ENCODE assay signal across 2 cellular contexts in the genomic region with DNA sequence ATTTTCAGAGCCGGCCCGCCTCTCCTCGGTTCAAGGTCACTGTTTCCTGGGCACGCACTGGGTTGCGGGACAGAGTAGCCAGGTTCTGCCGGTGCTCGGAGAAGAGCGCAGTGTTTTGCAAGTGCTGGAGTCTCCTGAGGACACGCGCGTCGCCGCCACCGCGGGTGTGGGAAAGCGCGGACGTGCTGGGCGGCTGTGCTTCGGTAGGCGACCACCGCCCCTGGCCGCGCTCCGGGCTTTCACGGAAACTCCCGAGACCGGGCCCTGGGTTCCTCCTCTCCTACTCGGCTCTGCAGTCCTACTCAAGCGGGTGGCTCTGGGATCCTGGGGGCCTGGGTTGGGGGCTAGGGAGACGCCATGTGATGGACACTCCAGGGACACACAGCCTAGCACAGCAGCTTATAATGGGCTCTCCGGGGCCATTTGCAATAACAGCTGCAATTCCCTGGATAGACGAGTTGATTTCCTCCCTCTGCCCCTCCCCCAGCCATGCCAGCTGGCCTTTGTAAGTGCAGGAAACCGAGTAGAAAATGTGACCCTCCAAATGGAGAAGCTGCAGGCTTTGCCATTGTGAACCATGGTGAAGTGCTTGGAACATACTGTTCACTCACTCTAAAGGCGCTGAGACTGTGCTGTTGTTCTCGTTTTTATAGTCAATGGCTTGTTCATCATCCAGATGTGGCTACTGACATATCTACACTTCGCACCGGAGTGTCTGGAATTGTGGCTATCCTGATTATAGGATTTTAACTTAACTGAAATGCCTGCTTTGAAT.
A peak's percentile ranks its signal among the peaks of the same experiment; 100 is the strongest.
TF ChIP-seq lines count a peak whose summit lies in the region.

No MANE protein-coding gene starts in this region.

TF ChIP-seq in GM12878, 131 proteins besides CTCF, POLR2A, EP300 and RAD21:
- TF ChIP-seq SUZ12 (IDR thresholded peaks at IDR 0.05; ENCODE audit: unreplicated experiment) (peak; percentile 53), ZNF274 (IDR thresholded peaks at IDR 0.05; ENCODE audit: insufficient read depth, insufficient read length) (no peak), YY1 (IDR thresholded peaks at IDR 0.05; ENCODE audit: low read depth, low read length) (no peak), NFYA (IDR thresholded peaks at IDR 0.05; ENCODE audit: borderline replicate concordance, low read depth, low read length) (no peak), NFIC (IDR thresholded peaks at IDR 0.05; ENCODE audit: low read depth, low read length) (no peak), EZH2 (IDR thresholded peaks at IDR 0.05; ENCODE audit: borderline replicate concordance, control insufficient read depth, low read depth, low read length) (0 out of 2 replicates have a peak, but pooled peaks have one; percentile 69), POLR2AphosphoS5 (IDR thresholded peaks at IDR 0.05; ENCODE audit: low read length) (no peak), RBBP5 (conservative IDR thresholded peaks at IDR 0.05) (no peak)
- TF ChIP-seq, protein P1, sequence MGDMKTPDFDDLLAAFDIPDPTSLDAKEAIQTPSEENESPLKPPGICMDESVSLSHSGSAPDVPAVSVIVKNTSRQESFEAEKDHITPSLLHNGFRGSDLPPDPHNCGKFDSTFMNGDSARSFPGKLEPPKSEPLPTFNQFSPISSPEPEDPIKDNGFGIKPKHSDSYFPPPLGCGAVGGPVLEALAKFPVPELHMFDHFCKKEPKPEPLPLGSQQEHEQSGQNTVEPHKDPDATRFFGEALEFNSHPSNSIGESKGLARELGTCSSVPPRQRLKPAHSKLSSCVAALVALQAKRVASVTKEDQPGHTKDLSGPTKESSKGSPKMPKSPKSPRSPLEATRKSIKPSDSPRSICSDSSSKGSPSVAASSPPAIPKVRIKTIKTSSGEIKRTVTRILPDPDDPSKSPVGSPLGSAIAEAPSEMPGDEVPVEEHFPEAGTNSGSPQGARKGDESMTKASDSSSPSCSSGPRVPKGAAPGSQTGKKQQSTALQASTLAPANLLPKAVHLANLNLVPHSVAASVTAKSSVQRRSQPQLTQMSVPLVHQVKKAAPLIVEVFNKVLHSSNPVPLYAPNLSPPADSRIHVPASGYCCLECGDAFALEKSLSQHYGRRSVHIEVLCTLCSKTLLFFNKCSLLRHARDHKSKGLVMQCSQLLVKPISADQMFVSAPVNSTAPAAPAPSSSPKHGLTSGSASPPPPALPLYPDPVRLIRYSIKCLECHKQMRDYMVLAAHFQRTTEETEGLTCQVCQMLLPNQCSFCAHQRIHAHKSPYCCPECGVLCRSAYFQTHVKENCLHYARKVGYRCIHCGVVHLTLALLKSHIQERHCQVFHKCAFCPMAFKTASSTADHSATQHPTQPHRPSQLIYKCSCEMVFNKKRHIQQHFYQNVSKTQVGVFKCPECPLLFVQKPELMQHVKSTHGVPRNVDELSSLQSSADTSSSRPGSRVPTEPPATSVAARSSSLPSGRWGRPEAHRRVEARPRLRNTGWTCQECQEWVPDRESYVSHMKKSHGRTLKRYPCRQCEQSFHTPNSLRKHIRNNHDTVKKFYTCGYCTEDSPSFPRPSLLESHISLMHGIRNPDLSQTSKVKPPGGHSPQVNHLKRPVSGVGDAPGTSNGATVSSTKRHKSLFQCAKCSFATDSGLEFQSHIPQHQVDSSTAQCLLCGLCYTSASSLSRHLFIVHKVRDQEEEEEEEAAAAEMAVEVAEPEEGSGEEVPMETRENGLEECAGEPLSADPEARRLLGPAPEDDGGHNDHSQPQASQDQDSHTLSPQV (IDR thresholded peaks at IDR 0.05): no peak
- TF ChIP-seq, protein P2, sequence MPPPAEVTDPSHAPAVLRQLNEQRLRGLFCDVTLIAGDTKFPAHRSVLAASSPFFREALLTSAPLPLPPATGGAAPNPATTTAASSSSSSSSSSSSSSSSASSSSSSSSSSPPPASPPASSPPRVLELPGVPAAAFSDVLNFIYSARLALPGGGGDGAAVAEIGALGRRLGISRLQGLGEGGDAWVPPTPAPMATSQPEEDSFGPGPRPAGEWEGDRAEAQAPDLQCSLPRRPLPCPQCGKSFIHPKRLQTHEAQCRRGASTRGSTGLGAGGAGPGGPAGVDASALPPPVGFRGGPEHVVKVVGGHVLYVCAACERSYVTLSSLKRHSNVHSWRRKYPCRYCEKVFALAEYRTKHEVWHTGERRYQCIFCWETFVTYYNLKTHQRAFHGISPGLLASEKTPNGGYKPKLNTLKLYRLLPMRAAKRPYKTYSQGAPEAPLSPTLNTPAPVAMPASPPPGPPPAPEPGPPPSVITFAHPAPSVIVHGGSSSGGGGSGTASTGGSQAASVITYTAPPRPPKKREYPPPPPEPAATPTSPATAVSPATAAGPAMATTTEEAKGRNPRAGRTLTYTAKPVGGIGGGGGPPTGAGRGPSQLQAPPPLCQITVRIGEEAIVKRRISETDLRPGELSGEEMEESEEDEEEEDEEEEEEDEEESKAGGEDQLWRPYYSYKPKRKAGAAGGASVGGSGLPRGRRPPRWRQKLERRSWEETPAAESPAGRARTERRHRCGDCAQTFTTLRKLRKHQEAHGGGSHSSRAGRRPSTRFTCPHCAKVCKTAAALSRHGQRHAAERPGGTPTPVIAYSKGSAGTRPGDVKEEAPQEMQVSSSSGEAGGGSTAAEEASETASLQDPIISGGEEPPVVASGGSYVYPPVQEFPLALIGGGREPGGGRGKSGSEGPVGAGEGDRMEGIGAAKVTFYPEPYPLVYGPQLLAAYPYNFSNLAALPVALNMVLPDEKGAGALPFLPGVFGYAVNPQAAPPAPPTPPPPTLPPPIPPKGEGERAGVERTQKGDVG (CRISPR knock-in tag; IDR thresholded peaks at IDR 0.05): no peak

TF ChIP-seq in HepG2, 621 proteins besides CTCF, POLR2A, EP300 and RAD21 (continues in another document):
- TF ChIP-seq, protein P3, sequence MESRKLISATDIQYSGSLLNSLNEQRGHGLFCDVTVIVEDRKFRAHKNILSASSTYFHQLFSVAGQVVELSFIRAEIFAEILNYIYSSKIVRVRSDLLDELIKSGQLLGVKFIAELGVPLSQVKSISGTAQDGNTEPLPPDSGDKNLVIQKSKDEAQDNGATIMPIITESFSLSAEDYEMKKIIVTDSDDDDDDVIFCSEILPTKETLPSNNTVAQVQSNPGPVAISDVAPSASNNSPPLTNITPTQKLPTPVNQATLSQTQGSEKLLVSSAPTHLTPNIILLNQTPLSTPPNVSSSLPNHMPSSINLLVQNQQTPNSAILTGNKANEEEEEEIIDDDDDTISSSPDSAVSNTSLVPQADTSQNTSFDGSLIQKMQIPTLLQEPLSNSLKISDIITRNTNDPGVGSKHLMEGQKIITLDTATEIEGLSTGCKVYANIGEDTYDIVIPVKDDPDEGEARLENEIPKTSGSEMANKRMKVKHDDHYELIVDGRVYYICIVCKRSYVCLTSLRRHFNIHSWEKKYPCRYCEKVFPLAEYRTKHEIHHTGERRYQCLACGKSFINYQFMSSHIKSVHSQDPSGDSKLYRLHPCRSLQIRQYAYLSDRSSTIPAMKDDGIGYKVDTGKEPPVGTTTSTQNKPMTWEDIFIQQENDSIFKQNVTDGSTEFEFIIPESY (CRISPR knock-in tag; IDR thresholded peaks at IDR 0.05): peak; percentile 86
- TF ChIP-seq ZNF121 (CRISPR knock-in tag; IDR thresholded peaks at IDR 0.05): peak; percentile 99
- peak; percentile 83 for TF ChIP-seq ZMYM3 (CRISPR knock-in tag; IDR thresholded peaks at IDR 0.05)
- 0 out of 2 replicates have a peak, but pooled peaks have one; percentile 29 for TF ChIP-seq RFXAP (CRISPR knock-in tag; IDR thresholded peaks at IDR 0.05; ENCODE audit: borderline replicate concordance)
- TF ChIP-seq, protein P4, sequence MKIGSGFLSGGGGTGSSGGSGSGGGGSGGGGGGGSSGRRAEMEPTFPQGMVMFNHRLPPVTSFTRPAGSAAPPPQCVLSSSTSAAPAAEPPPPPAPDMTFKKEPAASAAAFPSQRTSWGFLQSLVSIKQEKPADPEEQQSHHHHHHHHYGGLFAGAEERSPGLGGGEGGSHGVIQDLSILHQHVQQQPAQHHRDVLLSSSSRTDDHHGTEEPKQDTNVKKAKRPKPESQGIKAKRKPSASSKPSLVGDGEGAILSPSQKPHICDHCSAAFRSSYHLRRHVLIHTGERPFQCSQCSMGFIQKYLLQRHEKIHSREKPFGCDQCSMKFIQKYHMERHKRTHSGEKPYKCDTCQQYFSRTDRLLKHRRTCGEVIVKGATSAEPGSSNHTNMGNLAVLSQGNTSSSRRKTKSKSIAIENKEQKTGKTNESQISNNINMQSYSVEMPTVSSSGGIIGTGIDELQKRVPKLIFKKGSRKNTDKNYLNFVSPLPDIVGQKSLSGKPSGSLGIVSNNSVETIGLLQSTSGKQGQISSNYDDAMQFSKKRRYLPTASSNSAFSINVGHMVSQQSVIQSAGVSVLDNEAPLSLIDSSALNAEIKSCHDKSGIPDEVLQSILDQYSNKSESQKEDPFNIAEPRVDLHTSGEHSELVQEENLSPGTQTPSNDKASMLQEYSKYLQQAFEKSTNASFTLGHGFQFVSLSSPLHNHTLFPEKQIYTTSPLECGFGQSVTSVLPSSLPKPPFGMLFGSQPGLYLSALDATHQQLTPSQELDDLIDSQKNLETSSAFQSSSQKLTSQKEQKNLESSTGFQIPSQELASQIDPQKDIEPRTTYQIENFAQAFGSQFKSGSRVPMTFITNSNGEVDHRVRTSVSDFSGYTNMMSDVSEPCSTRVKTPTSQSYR (CRISPR knock-in tag; IDR thresholded peaks at IDR 0.05; ENCODE audit: borderline replicate concordance): peak; percentile 17; the same call in 1 of the 2 replicates
- peak; percentile 46; the same call in 1 of the 2 replicates for TF ChIP-seq MTA1 (CRISPR knock-in tag; IDR thresholded peaks at IDR 0.05; ENCODE audit: borderline replicate concordance)
- no peak for TF ChIP-seq FIP1L1 (IDR thresholded peaks at IDR 0.05; ENCODE audit: borderline replicate concordance, insufficient read depth, low read depth, low read length)
- no peak for TF ChIP-seq ZNF776 (CRISPR knock-in tag; IDR thresholded peaks at IDR 0.05)
- TF ChIP-seq, protein P5, sequence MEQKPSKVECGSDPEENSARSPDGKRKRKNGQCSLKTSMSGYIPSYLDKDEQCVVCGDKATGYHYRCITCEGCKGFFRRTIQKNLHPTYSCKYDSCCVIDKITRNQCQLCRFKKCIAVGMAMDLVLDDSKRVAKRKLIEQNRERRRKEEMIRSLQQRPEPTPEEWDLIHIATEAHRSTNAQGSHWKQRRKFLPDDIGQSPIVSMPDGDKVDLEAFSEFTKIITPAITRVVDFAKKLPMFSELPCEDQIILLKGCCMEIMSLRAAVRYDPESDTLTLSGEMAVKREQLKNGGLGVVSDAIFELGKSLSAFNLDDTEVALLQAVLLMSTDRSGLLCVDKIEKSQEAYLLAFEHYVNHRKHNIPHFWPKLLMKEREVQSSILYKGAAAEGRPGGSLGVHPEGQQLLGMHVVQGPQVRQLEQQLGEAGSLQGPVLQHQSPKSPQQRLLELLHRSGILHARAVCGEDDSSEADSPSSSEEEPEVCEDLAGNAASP (CRISPR knock-in tag; IDR thresholded peaks at IDR 0.05; ENCODE audit: borderline replicate concordance): peak; percentile 56; the same call in 1 of the 2 replicates
- TF ChIP-seq, protein P6, sequence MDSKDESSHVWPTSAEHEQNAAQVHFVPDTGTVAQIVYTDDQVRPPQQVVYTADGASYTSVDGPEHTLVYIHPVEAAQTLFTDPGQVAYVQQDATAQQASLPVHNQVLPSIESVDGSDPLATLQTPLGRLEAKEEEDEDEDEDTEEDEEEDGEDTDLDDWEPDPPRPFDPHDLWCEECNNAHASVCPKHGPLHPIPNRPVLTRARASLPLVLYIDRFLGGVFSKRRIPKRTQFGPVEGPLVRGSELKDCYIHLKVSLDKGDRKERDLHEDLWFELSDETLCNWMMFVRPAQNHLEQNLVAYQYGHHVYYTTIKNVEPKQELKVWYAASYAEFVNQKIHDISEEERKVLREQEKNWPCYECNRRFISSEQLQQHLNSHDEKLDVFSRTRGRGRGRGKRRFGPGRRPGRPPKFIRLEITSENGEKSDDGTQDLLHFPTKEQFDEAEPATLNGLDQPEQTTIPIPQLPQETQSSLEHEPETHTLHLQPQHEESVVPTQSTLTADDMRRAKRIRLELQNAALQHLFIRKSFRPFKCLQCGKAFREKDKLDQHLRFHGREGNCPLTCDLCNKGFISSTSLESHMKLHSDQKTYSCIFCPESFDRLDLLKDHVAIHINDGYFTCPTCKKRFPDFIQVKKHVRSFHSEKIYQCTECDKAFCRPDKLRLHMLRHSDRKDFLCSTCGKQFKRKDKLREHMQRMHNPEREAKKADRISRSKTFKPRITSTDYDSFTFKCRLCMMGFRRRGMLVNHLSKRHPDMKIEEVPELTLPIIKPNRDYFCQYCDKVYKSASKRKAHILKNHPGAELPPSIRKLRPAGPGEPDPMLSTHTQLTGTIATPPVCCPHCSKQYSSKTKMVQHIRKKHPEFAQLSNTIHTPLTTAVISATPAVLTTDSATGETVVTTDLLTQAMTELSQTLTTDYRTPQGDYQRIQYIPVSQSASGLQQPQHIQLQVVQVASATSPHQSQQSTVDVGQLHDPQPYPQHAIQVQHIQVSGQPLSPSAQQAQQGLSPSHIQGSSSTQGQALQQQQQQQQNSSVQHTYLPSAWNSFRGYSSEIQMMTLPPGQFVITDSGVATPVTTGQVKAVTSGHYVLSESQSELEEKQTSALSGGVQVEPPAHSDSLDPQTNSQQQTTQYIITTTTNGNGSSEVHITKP (CRISPR knock-in tag; IDR thresholded peaks at IDR 0.05; ENCODE audit: low read depth): peak; percentile 16; the same call in 1 of the 2 replicates
- no peak for TF ChIP-seq HMGA1 (CRISPR knock-in tag; conservative IDR thresholded peaks at IDR 0.05)
- no peak for TF ChIP-seq ZNF747 (CRISPR knock-in tag; IDR thresholded peaks at IDR 0.05; ENCODE audit: borderline replicate concordance)
- no peak for TF ChIP-seq RFX5 (IDR thresholded peaks at IDR 0.05; ENCODE audit: low read depth, low read length)
- no peak for TF ChIP-seq ELF1 (CRISPR knock-in tag; IDR thresholded peaks at IDR 0.05)
- TF ChIP-seq, protein P7, sequence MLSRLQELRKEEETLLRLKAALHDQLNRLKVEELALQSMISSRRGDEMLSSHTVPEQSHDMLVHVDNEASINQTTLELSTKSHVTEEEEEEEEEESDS (CRISPR knock-in tag; IDR thresholded peaks at IDR 0.05; ENCODE audit: borderline replicate concordance): no peak
- peak; percentile 66; the same call in 1 of the 2 replicates for TF ChIP-seq ZC3H13 (CRISPR knock-in tag; IDR thresholded peaks at IDR 0.05)
- TF ChIP-seq HES4 (CRISPR knock-in tag; IDR thresholded peaks at IDR 0.05; ENCODE audit: borderline replicate concordance): 0 out of 2 replicates have a peak, but pooled peaks have one; percentile 30
- no peak for TF ChIP-seq ZNF17 (CRISPR knock-in tag; IDR thresholded peaks at IDR 0.05)
- no peak for TF ChIP-seq RBM22 (optimal IDR thresholded peaks at IDR 0.05; ENCODE audit: low read length)
- no peak for TF ChIP-seq XBP1 (CRISPR knock-in tag; IDR thresholded peaks at IDR 0.05)
- no peak for TF ChIP-seq MYNN (CRISPR knock-in tag; IDR thresholded peaks at IDR 0.05; ENCODE audit: low read depth)
- TF ChIP-seq AGO2 (optimal IDR thresholded peaks at IDR 0.05; ENCODE audit: low read depth, low read length): peak; percentile 47
- TF ChIP-seq HOXA3 (CRISPR knock-in tag; IDR thresholded peaks at IDR 0.05): peak; percentile 66
- no peak for TF ChIP-seq TBX3 (IDR thresholded peaks at IDR 0.05; ENCODE audit: borderline replicate concordance)
- TF ChIP-seq RBFOX2 (IDR thresholded peaks at IDR 0.05; ENCODE audit: low read depth, low read length): peak; percentile 53; the same call in 1 of the 2 replicates
- no peak for TF ChIP-seq NR2F6 (IDR thresholded peaks at IDR 0.05)
- 0 out of 2 replicates have a peak, but pooled peaks have one; percentile 30 for TF ChIP-seq NR2F6 (CRISPR knock-in tag; IDR thresholded peaks at IDR 0.05)
- TF ChIP-seq RFX3 (CRISPR knock-in tag; IDR thresholded peaks at IDR 0.05): no peak
- 0 out of 2 replicates have a peak, but pooled peaks have one; percentile 0 for TF ChIP-seq ZNF709 (CRISPR knock-in tag; IDR thresholded peaks at IDR 0.05)
- 0 out of 2 replicates have a peak, but pooled peaks have one; percentile 21 for TF ChIP-seq GABPB1 (CRISPR knock-in tag; IDR thresholded peaks at IDR 0.05)
